ENCODE assay signal across 21 cellular contexts in the genomic region with DNA sequence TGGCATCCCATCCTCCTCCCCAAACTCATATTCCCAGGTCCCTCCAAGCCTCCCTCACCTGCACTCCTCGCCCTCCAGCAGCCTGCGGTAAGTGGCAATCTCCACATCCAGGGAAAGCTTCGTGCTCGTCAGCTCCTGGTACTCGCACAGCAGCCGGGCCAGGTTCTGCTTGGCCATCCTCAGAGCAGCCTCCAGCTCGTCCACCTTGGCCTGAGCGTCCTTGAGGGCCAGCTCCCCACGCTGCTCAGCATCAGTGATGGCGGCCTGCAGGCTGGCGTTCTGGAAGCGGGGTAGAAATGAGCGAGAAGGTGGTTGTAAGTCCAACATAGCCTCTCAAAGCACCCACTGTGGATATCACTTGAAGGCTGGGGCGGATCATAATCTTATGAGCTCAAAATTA. TPM values are rescaled to one million over a fixed set of nuclear protein-coding genes. Genes with fewer than 3 reads are reported as not detected.
"Had no signal": no experiment of that assay in that cellular context is flagged by ENCODE, and none has a peak within 500 bp of the region (broad histone marks: within the 10 kb centered on the region; RNA-seq: fewer than 3 reads in every experiment).

No MANE protein-coding gene starts in this region.

- H3K27ac ChIP-seq: HL-60 had no signal

- H3K9ac ChIP-seq: SK-N-SH had no signal

- DNase-seq: KBM-7, NCI-H1092 treated with DMSO at 0.1 percent for 48 hours, NCI-H1436, NCI-H187, NCI-H2029, NCI-H2081 treated with DMSO at 0.1 percent for 48 hours, NCI-H2171, NCI-H226, NCI-H446, NCI-H510A, NCI-H524 treated with DMSO at 0.1 percent for 48 hours, NCI-H69, NCI-H774, Right ventricle myocardium superior, RPMI8226, SIG-M5, SK-N-SH had no signal

- H3K4me2 ChIP-seq: SK-N-SH had no signal

- H3K9me3 ChIP-seq: SK-N-SH had no signal

RNA-seq across cellular contexts. Expression of a gene that starts 5.6 kb away (rescaled TPM):
- total RNA-seq: LHCN-M2, MCF 10A, Right ventricle myocardium superior, SK-MEL-5 had no signal
- polyA plus RNA-seq: SK-N-SH had no signal

RNA-seq across cellular contexts. Expression of a gene that starts 9.1 kb away (rescaled TPM):
- total RNA-seq: LHCN-M2, MCF 10A, Right ventricle myocardium superior had no signal
- polyA plus RNA-seq: SK-N-SH had no signal

RNA-seq across cellular contexts. Expression of a gene that starts 25.8 kb away (rescaled TPM):
- total RNA-seq: LHCN-M2, MCF 10A, Right ventricle myocardium superior, SK-MEL-5 had no signal
- polyA plus RNA-seq: SK-N-SH had no signal

RNA-seq across cellular contexts. Expression of a gene that starts 43.8 kb away (rescaled TPM):
- total RNA-seq: LHCN-M2, MCF 10A, Right ventricle myocardium superior, SK-MEL-5 had no signal
- polyA plus RNA-seq: SK-N-SH had no signal
